ENCODE assay signal across 5 cellular contexts in genomic region chrX:9087291-9087690, GRCh38. TPM values are rescaled to one million over a fixed set of nuclear protein-coding genes. Genes with fewer than 3 reads are reported as not detected.
"Had no signal": no experiment of that assay in that cellular context is flagged by ENCODE, and none has a peak within 500 bp of the region (broad histone marks: within the 10 kb centered on the region; RNA-seq: fewer than 3 reads in every experiment).

No MANE protein-coding gene starts in this region.

RNA-seq across cellular contexts. Expression of gene FAM9B, which starts 53.4 kb away (rescaled TPM):
- total RNA-seq: GM23338, H1, H9, HT-29, IMR-90 had no signal
- polyA plus RNA-seq: GM23338, H1, IMR-90 had no signal
